In genomic region chr9:107720511-107720910, GRCh38 we compare ENCODE assay signal across 21 cellular contexts.
"Had no signal": no experiment of that assay in that cellular context is flagged by ENCODE, and none has a peak within 500 bp of the region (broad histone marks: within the 10 kb centered on the region; RNA-seq: fewer than 3 reads in every experiment).

No MANE protein-coding gene starts in this region.

- DNase-seq: Kasumi-1, MM.1S, NCI-H1092 treated with DMSO at 0.1 percent for 48 hours, NCI-H1436, NCI-H187, NCI-H2029, NCI-H2081 treated with DMSO at 0.1 percent for 48 hours, NCI-H2171, NCI-H226, NCI-H446, NCI-H510A, NCI-H524 treated with DMSO at 0.1 percent for 48 hours, NCI-H69, NCI-H774, PC-3, SHP77 treated with DMSO at 0.1 percent for 48 hours had no signal

- FAIRE-seq: K562 had no signal

- ATAC-seq: K562, Panc1, PC-3, Right ventricle myocardium inferior had no signal

- H3K27me3 ChIP-seq: SJCRH30 had no signal

- H3K4me3 ChIP-seq: K562, SJCRH30 had no signal

- H3K27ac ChIP-seq: KMS-11, SJCRH30 had no signal

- H3K36me3 ChIP-seq: SJCRH30 had no signal

- H3K9ac ChIP-seq: KMS-11 had no signal

- H3K4me2 ChIP-seq: KMS-11 had no signal
